ENCODE assay signal across 10 cellular contexts in the genomic region with DNA sequence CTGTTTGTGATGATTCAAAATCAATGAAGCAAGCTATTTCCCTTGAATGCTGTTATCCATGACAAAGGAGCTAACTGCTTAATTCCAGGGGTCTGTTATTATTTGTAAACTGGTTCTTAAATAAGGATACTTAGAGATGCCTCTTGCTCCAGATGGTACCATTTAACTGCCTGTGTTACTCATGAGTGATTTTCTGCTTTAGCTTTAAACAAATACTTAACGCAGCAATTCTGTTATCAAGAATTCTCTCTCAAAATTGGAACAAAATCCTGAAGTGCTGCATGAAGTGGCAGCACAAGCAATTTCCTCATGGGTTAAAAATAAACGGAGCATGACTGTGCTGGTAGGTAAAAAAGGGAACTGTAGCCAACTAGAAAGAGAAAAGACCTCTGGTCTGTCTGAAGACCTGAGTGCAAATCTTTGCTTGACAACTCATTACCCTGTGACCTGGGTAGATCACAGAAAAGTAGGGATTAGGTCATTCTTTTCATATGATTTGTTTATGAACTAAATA.
DNase-seq lines count a peak whose midpoint lies in the region; ATAC-seq, FAIRE-seq and TF ChIP-seq lines count a peak whose summit lies in the region.
"Had no signal": no experiment of that assay in that cellular context is flagged by ENCODE, and none has a peak within 500 bp of the region (broad histone marks: within the 10 kb centered on the region; RNA-seq: fewer than 3 reads in every experiment).

No MANE protein-coding gene starts in this region.

- H3K27ac Mint-ChIP-seq in astrocyte (ENCODE audit: unreplicated experiment), result no peak overlapping the region
- H3K27ac Mint-ChIP-seq: activated naive CD8-positive, alpha-beta T cell had no signal

- no peak overlapping the region for H3K4me3 Mint-ChIP-seq in astrocyte (ENCODE audit: unreplicated experiment)
- H3K4me3 Mint-ChIP-seq: activated naive CD8-positive, alpha-beta T cell had no signal

- no peaks in the 10 kb centered on the region for H3K36me3 Mint-ChIP-seq in astrocyte (ENCODE audit: low read depth, unreplicated experiment)

- no peaks in the 10 kb centered on the region for H3K9me3 ChIP-seq in astrocyte (ENCODE audit: insufficient read depth, low read depth, low read length)
- H3K9me3 ChIP-seq in smooth muscle cell (replicated peaks; ENCODE audit: low read depth), result no peaks in the 10 kb centered on the region

- no peaks in the 10 kb centered on the region for H3K27me3 ChIP-seq in astrocyte (ENCODE audit: insufficient read depth, low read length)
- no peaks in the 10 kb centered on the region for H3K27me3 ChIP-seq in smooth muscle cell (ENCODE audit: low read depth)

- H3K79me2 ChIP-seq in astrocyte (ENCODE audit: insufficient read depth, low read length) (no peaks in the 10 kb centered on the region), smooth muscle cell (ENCODE audit: low read depth) (no peaks in the 10 kb centered on the region)

- no peaks in the 10 kb centered on the region for H3K36me3 ChIP-seq in astrocyte (ENCODE audit: insufficient read depth, low read length)
- H3K36me3 ChIP-seq in smooth muscle cell (ENCODE audit: low read depth), result no peaks in the 10 kb centered on the region

- no peak overlapping the region for H3K9ac ChIP-seq in astrocyte (ENCODE audit: low read length)
- H3K9ac ChIP-seq in smooth muscle cell (ENCODE audit: low read depth), result no peak overlapping the region

- H3K4me3 ChIP-seq in astrocyte (ENCODE audit: insufficient read depth, low read depth, low read length) (no peak overlapping the region), smooth muscle cell (no peak overlapping the region)
- H3K4me3 ChIP-seq: skin epidermis had no signal

- no peak overlapping the region for H3K4me2 ChIP-seq in astrocyte (ENCODE audit: low read length)
- H3K4me2 ChIP-seq in smooth muscle cell, result no peak overlapping the region

- no peaks in the 10 kb centered on the region for H3K27me3 Mint-ChIP-seq in astrocyte (ENCODE audit: low read depth, unreplicated experiment)

- H3K4me1 ChIP-seq in astrocyte (ENCODE audit: insufficient read depth, low read length) (no peaks in the 10 kb centered on the region), smooth muscle cell (ENCODE audit: low read depth) (peaks cover 11% of the 10 kb centered on the region)

- H3F3A ChIP-seq in smooth muscle cell (ENCODE audit: low read depth), result no peaks in the 10 kb centered on the region

- WGBS in smooth muscle cell (ENCODE audit: low lambda C conversion rate), result 25% methylated on average over 2 of the region's 2 CpGs

- no peak for FAIRE-seq in astrocyte (lab: Jason Lieb, UNC)

- peaks cover 2% of the 10 kb centered on the region for H3K4me1 Mint-ChIP-seq in astrocyte (ENCODE audit: low read depth, unreplicated experiment)

- DNase-seq in GM10248 (ENCODE audit: extremely low spot score) (peak; percentile 22), KBM-7 (peak; percentile 87), astrocyte (ENCODE audit: low read depth) (peak; percentile 1), smooth muscle cell (lab: John Stamatoyannopoulos, UW; ENCODE audit: unreplicated experiment) (no peak), T-helper 2 cell (no peak)
- no peak for DNase-seq in activated effector memory CD4-positive, alpha-beta T cell treated with Interleukin-2 at 50 U/mL for 16 hours
- DNase-seq in activated CD8-positive, alpha-beta memory T cell treated with anti-CD3 and anti-CD28 coated beads, Interleukin-2, amount 50 U/mL, for 48 hours, result no peak

- CTCF ChIA-PET in GM10248 (lab: Yijun Ruan, JAX), result interaction anchor here (1.0 to 1.6 kb wide), 2 partner anchors 11 to 67 kb away, joined by 3 read pairs; no protein-coding TSS in a partner anchor

- POLR2A ChIA-PET in GM10248 (lab: Yijun Ruan, JAX), result no interaction called here

- H3K27ac ChIP-seq in astrocyte (ENCODE audit: low read depth, low read length), result no peak overlapping the region
- no peak overlapping the region for H3K27ac ChIP-seq in smooth muscle cell (ENCODE audit: low read depth)

- in situ Hi-C loops in KBM-7 (cut with MboI; ENCODE audit: low pct_unique_long_range_greater_than_20kb, low sequenced_read_pairs), result no loop called here

- ATAC-seq in GM21619 (IDR thresholded peaks at IDR 0.05; ENCODE audit: unreplicated experiment), result peak; percentile 93

- no peak overlapping the region for H2AFZ ChIP-seq in astrocyte (ENCODE audit: low read depth, low read length)
- H2AFZ ChIP-seq in smooth muscle cell (ENCODE audit: low read depth), result peak overlapping the region; percentile 4

- H4K20me1 ChIP-seq in astrocyte (ENCODE audit: insufficient read depth, low read length) (no peaks in the 10 kb centered on the region), smooth muscle cell (ENCODE audit: low read depth) (no peaks in the 10 kb centered on the region)

- peaks cover 1% of the 10 kb centered on the region for H3K9me3 Mint-ChIP-seq in astrocyte (ENCODE audit: unreplicated experiment)

- no peak for TF ChIP-seq CTCF in GM10248 (IDR thresholded peaks at IDR 0.05; ENCODE audit: control extremely low read depth, extremely low read depth, low read depth, missing control alignments)
- no peak for TF ChIP-seq CTCF in astrocyte (IDR thresholded peaks at IDR 0.05; ENCODE audit: insufficient read depth, low read depth, low read length)
- TF ChIP-seq CTCF in smooth muscle cell (IDR thresholded peaks at IDR 0.05; ENCODE audit: borderline replicate concordance, insufficient read depth, poor library complexity, severe bottlenecking), result no peak

Comparison
In these comparisons a context has a peak if more than half of its experiments do, and no peak if none do; other contexts are left out.
1. DNase-seq: peak in GM10248 (single experiment), KBM-7 (single experiment) and astrocyte (single experiment); none in smooth muscle cell (single experiment), activated effector memory CD4-positive, alpha-beta T cell treated with Interleukin-2 at 50 U/mL for 16 hours (single experiment), activated CD8-positive, alpha-beta memory T cell treated with anti-CD3 and anti-CD28 coated beads, Interleukin-2, amount 50 U/mL, for 48 hours (single experiment) and T-helper 2 cell (0 of 5).